Comparison of ENCODE assay signal across 21 cellular contexts in the genomic region with DNA sequence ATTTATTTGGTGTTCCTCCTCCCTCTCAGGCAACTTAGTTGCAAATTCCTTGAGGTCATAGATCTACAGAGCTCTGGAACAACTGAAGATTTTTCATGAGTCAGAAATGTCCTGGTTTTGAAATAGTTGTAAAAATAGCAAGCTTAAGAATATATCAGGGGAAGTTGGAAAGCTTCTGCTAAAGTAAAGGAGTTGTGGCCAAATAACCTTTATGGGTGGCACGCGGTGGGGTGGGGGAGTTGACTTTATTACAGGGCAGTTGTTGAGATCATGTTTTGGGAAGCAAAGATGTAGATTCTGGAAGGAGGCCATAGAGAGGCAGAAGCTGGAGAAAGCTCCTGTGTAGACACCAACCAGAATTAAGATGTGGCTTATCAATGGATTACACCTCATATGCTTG.
DNase-seq lines count a peak whose midpoint lies in the region; ATAC-seq and TF ChIP-seq lines count a peak whose summit lies in the region.
"Had no signal": no experiment of that assay in that cellular context is flagged by ENCODE, and none has a peak within 500 bp of the region (broad histone marks: within the 10 kb centered on the region; RNA-seq: fewer than 3 reads in every experiment).

No MANE protein-coding gene starts in this region.

- H3K27me3 Mint-ChIP-seq in activated naive CD4-positive, alpha-beta T cell treated with anti-CD3 and anti-CD28 coated beads for 36 hours (ENCODE audit: low read depth): no peaks in the 10 kb centered on the region
- H3K27me3 Mint-ChIP-seq: T-cell had no signal

- H2AFZ ChIP-seq in OCI-LY7 (ENCODE audit: low read length) (peak overlapping the region; percentile 30; the same call in 1 of the 2 replicates), fibroblast of lung (ENCODE audit: low read length) (no peak overlapping the region)

- no peaks in the 10 kb centered on the region for H3K9me2 ChIP-seq in OCI-LY7 (ENCODE audit: insufficient read depth, low read length)

- H3K9ac ChIP-seq in fibroblast of lung (ENCODE audit: insufficient read depth, low read length): no peak overlapping the region

- H3K36me3 ChIP-seq in OCI-LY7 (ENCODE audit: insufficient read depth, low read length) (peaks cover 8% of the 10 kb centered on the region), fibroblast of lung (ENCODE audit: control insufficient read depth, insufficient read depth, low read length) (no peaks in the 10 kb centered on the region)
- H3K36me3 ChIP-seq: adrenal gland, tibial artery had no signal

- H3K27ac ChIP-seq in OCI-LY7 (ENCODE audit: low read depth, low read length, poor library complexity, severe bottlenecking): no peak overlapping the region
- no peak overlapping the region for H3K27ac ChIP-seq in fibroblast of lung (ENCODE audit: insufficient read depth, low read length)
- H3K27ac ChIP-seq: adrenal gland, tibial artery had no signal

- H4K20me1 ChIP-seq in OCI-LY7 (ENCODE audit: insufficient read depth, low read length): no peaks in the 10 kb centered on the region
- no peaks in the 10 kb centered on the region for H4K20me1 ChIP-seq in fibroblast of lung (ENCODE audit: control insufficient read depth, extremely low read depth, insufficient read depth, low read length)

- POLR2A ChIA-PET in OCI-LY7 (lab: Charles Lee): interaction anchor here (1.1 kb wide), 1 partner anchor 11 kb away, joined by 6 read pairs; no protein-coding TSS in a partner anchor

- H3K27ac Mint-ChIP-seq in activated naive CD4-positive, alpha-beta T cell treated with anti-CD3 and anti-CD28 coated beads for 36 hours: no peak overlapping the region
- H3K27ac Mint-ChIP-seq: CD8-positive, alpha-beta T cell; natural killer cell; T-cell had no signal

- H3K79me2 ChIP-seq in OCI-LY7 (ENCODE audit: insufficient read depth, low read depth, low read length): no peaks in the 10 kb centered on the region
- H3K79me2 ChIP-seq in fibroblast of lung (ENCODE audit: control insufficient read depth, insufficient read depth, low read length): no peaks in the 10 kb centered on the region

- no peak overlapping the region for H3K4me3 Mint-ChIP-seq in activated naive CD4-positive, alpha-beta T cell treated with anti-CD3 and anti-CD28 coated beads for 36 hours
- H3K4me3 Mint-ChIP-seq: CD8-positive, alpha-beta T cell; natural killer cell; T-cell had no signal

- no peaks in the 10 kb centered on the region for H3K36me3 Mint-ChIP-seq in activated naive CD4-positive, alpha-beta T cell treated with anti-CD3 and anti-CD28 coated beads for 36 hours (ENCODE audit: low read depth)
- H3K36me3 Mint-ChIP-seq: CD8-positive, alpha-beta T cell; natural killer cell; T-cell had no signal

- no peaks in the 10 kb centered on the region for H3K4me1 ChIP-seq in OCI-LY7 (ENCODE audit: insufficient read depth, low read length, poor library complexity, severe bottlenecking)
- H3K4me1 ChIP-seq in fibroblast of lung (ENCODE audit: control insufficient read depth, extremely low read depth, insufficient read depth, low read length): no peaks in the 10 kb centered on the region
- H3K4me1 ChIP-seq: adrenal gland, tibial artery had no signal

- TF ChIP-seq CTCF in OCI-LY7 (conservative IDR thresholded peaks at IDR 0.05; ENCODE audit: low read length) (no peak), fibroblast of lung (conservative IDR thresholded peaks at IDR 0.05 in 1 of 2, IDR thresholded peaks at IDR 0.05 in 1 of 2; ENCODE audit: low read depth in 1 of 2, low read length in 2 of 2) (no peak)

- intact Hi-C loops in OCI-LY7 (cut with micrococcal nuclease; ENCODE audit: unreplicated experiment): no loop called here
- intact Hi-C loops in activated naive CD4-positive, alpha-beta T cell treated with anti-CD3 and anti-CD28 coated beads for 36 hours (cut with micrococcal nuclease): no loop called here

- no peak for ATAC-seq in GM18907 (IDR thresholded peaks at IDR 0.05; ENCODE audit: unreplicated experiment)
- ATAC-seq: CD8-positive, alpha-beta T cell; esophagus mucosa; K562; left colon; natural killer cell; Right ventricle myocardium inferior; T-cell had no signal

- no peaks in the 10 kb centered on the region for H3K4me1 Mint-ChIP-seq in activated naive CD4-positive, alpha-beta T cell treated with anti-CD3 and anti-CD28 coated beads for 36 hours (ENCODE audit: low read depth)
- H3K4me1 Mint-ChIP-seq: natural killer cell, T-cell had no signal

- H3K4me2 ChIP-seq in OCI-LY7 (ENCODE audit: low read length) (no peak overlapping the region), fibroblast of lung (ENCODE audit: extremely low read depth, insufficient read depth, low read length) (no peak overlapping the region)

- CTCF ChIA-PET in OCI-LY7 (lab: Charles Lee; ENCODE audit: unreplicated experiment): no interaction called here
- CTCF ChIA-PET in activated naive CD4-positive, alpha-beta T cell treated with anti-CD3 and anti-CD28 coated beads for 36 hours (lab: Charles Lee): no interaction called here

- no TSS peak for BruUV-seq in OCI-LY7 (replicated peaks; lab: Mats Ljungman, UMichigan)

- DNase-seq in LHCN-M2 (ENCODE audit: low read depth) (peak; percentile 64), OCI-LY7 (ENCODE audit: low spot score) (no peak), fibroblast of lung (ENCODE audit: low read depth in 2 of 2) (peak; percentile 4 to 13), stromal cell of bone marrow (ENCODE audit: low read depth) (peak; percentile 1), amniotic stem cell (lab: John Stamatoyannopoulos, UW) (no peak)
- no peak for DNase-seq in activated naive CD4-positive, alpha-beta T cell treated with anti-CD3 and anti-CD28 coated beads for 36 hours
- DNase-seq: activated CD4-positive, alpha-beta T cell treated with anti-CD3 and anti-CD28 coated beads, Interleukin-2, amount 50 U/mL, for 1 hour; adrenal gland; CD8-positive, alpha-beta T cell; GOT3; left colon; natural killer cell; NCI-H1105 treated with DMSO at 0.1 percent for 48 hours; stimulated activated CD4-positive, alpha-beta T cell treated with anti-CD3 and anti-CD28 coated beads, Interleukin-1b, Interleukin-23, amount 100 ng/mL, for 48 hours; stimulated activated naive CD4-positive, alpha-beta T cell; T-cell had no signal

- H3K4me3 ChIP-seq in OCI-LY7 (ENCODE audit: low read depth, low read length, poor library complexity, severe bottlenecking) (no peak overlapping the region), fibroblast of lung (replicated peaks in 1 of 4; ENCODE audit: control extremely low read depth in 1 of 4, insufficient read depth in 1 of 4, low read depth in 3 of 4, low read length in 4 of 4) (no peak overlapping the region)
- H3K4me3 ChIP-seq: adrenal gland, K562, tibial artery had no signal

- peaks cover 57% of the 10 kb centered on the region for H3K9me3 ChIP-seq in OCI-LY7 (ENCODE audit: low read length)
- no peaks in the 10 kb centered on the region for H3K9me3 ChIP-seq in fibroblast of lung (ENCODE audit: control insufficient read depth, insufficient read depth, low read depth, low read length)
- H3K9me3 ChIP-seq: adrenal gland had no signal

- H3K27me3 ChIP-seq in fibroblast of lung (ENCODE audit: control insufficient read depth, insufficient read depth, low read length): no peaks in the 10 kb centered on the region
- H3K27me3 ChIP-seq: adrenal gland, tibial artery had no signal

- H3K9me3 Mint-ChIP-seq in activated naive CD4-positive, alpha-beta T cell treated with anti-CD3 and anti-CD28 coated beads for 36 hours: peaks cover 21% of the 10 kb centered on the region

Comparison
In these comparisons a context has a peak if more than half of its experiments do, and no peak if none do; other contexts are left out.
1. DNase-seq: peak in LHCN-M2 (single experiment), fibroblast of lung (2 of 2) and stromal cell of bone marrow (single experiment); none in OCI-LY7 (single experiment), activated naive CD4-positive, alpha-beta T cell treated with anti-CD3 and anti-CD28 coated beads for 36 hours (single experiment) and amniotic stem cell (single experiment).